Comparison of ENCODE assay signal across 43 cellular contexts in the genomic region with DNA sequence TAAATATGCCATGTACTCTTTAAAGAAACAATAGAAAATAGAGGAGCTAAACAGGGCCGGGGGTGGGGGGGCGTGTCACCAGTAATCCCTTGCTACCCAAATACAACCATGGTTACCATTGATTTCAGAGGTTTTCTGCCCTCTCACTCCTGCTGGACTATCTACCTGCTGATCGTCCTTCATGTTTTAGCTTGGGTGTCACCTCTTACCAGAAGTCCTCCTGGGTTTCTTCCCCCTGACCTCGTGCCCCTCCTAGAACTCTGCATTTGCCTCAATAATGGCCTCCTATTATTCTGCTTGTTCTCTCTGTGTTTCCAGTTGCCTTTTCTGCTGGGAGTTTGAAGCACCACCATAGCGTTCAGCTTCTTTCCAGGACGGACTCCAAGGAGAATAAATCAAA. TPM values are rescaled to one million over a fixed set of nuclear protein-coding genes. Genes with fewer than 3 reads are reported as not detected.
"Had no signal": no experiment of that assay in that cellular context is flagged by ENCODE, and none has a peak within 500 bp of the region (broad histone marks: within the 10 kb centered on the region; RNA-seq: fewer than 3 reads in every experiment).

No MANE protein-coding gene starts in this region.

- H3K27me3 ChIP-seq: ascending aorta, body of pancreas, brain microvascular endothelial cell had no signal

- H3K9me3 ChIP-seq: adrenal gland, ascending aorta, body of pancreas, breast epithelium had no signal

- FAIRE-seq: astrocyte, bronchial epithelial cell had no signal

- ATAC-seq: activated naive CD4-positive, alpha-beta T cell treated with anti-CD3 and anti-CD28 coated beads, Interleukin-2, amount 50 U/mL, for 72 hours; activated naive CD8-positive, alpha-beta T cell treated with anti-CD3 and anti-CD28 coated beads, Interleukin-2, amount 50 U/mL, for 24 hours; activated T-cell treated with anti-CD3 and anti-CD28 coated beads, Interleukin-2, amount 50 U/mL, for 4 hours; activated T-cell treated with anti-CD3 and anti-CD28 coated beads, Interleukin-2, amount 50 U/mL, for 72 hours; activated T-helper 17 cell treated with anti-CD3 and anti-CD28 coated beads, Interleukin-2, amount 50 U/mL, for 72 hours; body of pancreas had no signal

- H3K9me3 Mint-ChIP-seq: activated naive CD4-positive, alpha-beta T cell treated with anti-CD3 and anti-CD28 coated beads for 36 hours; activated naive CD4-positive, alpha-beta T cell treated with anti-CD3 and anti-CD28 coated beads, Interleukin-2, amount 10 ng/mL, durations not matched to agents 7 days and 5 days; activated naive CD4-positive, alpha-beta T cell treated with anti-CD3 and anti-CD28 coated beads, Interleukin-2, amount 50 U/mL, for 24 hours; activated naive CD4-positive, alpha-beta T cell treated with anti-CD3 and anti-CD28 coated beads, Interleukin-2, amount 50 U/mL, for 72 hours; activated naive CD8-positive, alpha-beta T cell treated with anti-CD3 and anti-CD28 coated beads for 36 hours; activated naive CD8-positive, alpha-beta T cell treated with anti-CD3 and anti-CD28 coated beads, Interleukin-2, amount 10 ng/mL, durations not matched to agents 7 days and 5 days; activated naive CD8-positive, alpha-beta T cell treated with anti-CD3 and anti-CD28 coated beads, Interleukin-2, amount 50 U/mL, for 24 hours; activated T-cell treated with anti-CD3 and anti-CD28 coated beads, Interleukin-2, amount 50 U/mL, for 24 hours; activated T-cell treated with anti-CD3 and anti-CD28 coated beads, Interleukin-2, amount 50 U/mL, for 4 hours; activated T-cell treated with anti-CD3 and anti-CD28 coated beads, Interleukin-2, amount 50 U/mL, for 72 hours; activated T-helper 1 cell treated with anti-CD3 and anti-CD28 coated beads, Interleukin-12 subunit alpha, Interleukin-12 subunit beta, Interleukin-2, Interleukin-4 antibody, amounts not matched to agents 30 ng/mL and 10 ng/mL and 1 ng/mL, durations not matched to agents 14 hours and 24 hours and 36 hours; activated T-helper 17 cell treated with anti-CD3 and anti-CD28 coated beads, Interleukin-2, amount 50 U/mL, for 72 hours; activated T-helper 2 cell treated with anti-CD3 and anti-CD28 coated beads, Interferon-gamma antibody, Interleukin-2, Interleukin-4, amounts not matched to agents 10 μg/mL and 5 μg/mL and 100 μg/mL, durations not matched to agents 14 hours and 24 hours and 36 hours; brain; central memory CD8-positive, alpha-beta T cell had no signal

- H3K36me3 Mint-ChIP-seq: activated naive CD4-positive, alpha-beta T cell treated with anti-CD3 and anti-CD28 coated beads, Interleukin-2, amount 10 ng/mL, durations not matched to agents 7 days and 5 days; activated naive CD4-positive, alpha-beta T cell treated with anti-CD3 and anti-CD28 coated beads, Interleukin-2, amount 50 U/mL, for 24 hours; activated naive CD4-positive, alpha-beta T cell treated with anti-CD3 and anti-CD28 coated beads, Interleukin-2, amount 50 U/mL, for 72 hours; activated naive CD8-positive, alpha-beta T cell; activated naive CD8-positive, alpha-beta T cell treated with anti-CD3 and anti-CD28 coated beads for 36 hours; activated naive CD8-positive, alpha-beta T cell treated with anti-CD3 and anti-CD28 coated beads, Interleukin-2, amount 10 ng/mL, durations not matched to agents 7 days and 5 days; brain had no signal

- H3K27ac Mint-ChIP-seq: activated naive CD4-positive, alpha-beta T cell treated with anti-CD3 and anti-CD28 coated beads for 36 hours; activated naive CD4-positive, alpha-beta T cell treated with anti-CD3 and anti-CD28 coated beads, Interleukin-2, amount 10 ng/mL, durations not matched to agents 7 days and 5 days; activated naive CD4-positive, alpha-beta T cell treated with anti-CD3 and anti-CD28 coated beads, Interleukin-2, amount 50 U/mL, for 24 hours; activated naive CD8-positive, alpha-beta T cell; activated naive CD8-positive, alpha-beta T cell treated with anti-CD3 and anti-CD28 coated beads for 36 hours; activated naive CD8-positive, alpha-beta T cell treated with anti-CD3 and anti-CD28 coated beads, Interleukin-2, amount 10 ng/mL, durations not matched to agents 7 days and 5 days; activated naive CD8-positive, alpha-beta T cell treated with anti-CD3 and anti-CD28 coated beads, Interleukin-2, amount 50 U/mL, for 24 hours; activated T-cell treated with anti-CD3 and anti-CD28 coated beads, Interleukin-2, amount 50 U/mL, for 24 hours; activated T-cell treated with anti-CD3 and anti-CD28 coated beads, Interleukin-2, amount 50 U/mL, for 72 hours; activated T-helper 1 cell treated with anti-CD3 and anti-CD28 coated beads, Interleukin-12 subunit alpha, Interleukin-12 subunit beta, Interleukin-2, Interleukin-4 antibody, amounts not matched to agents 30 ng/mL and 10 ng/mL and 1 ng/mL, durations not matched to agents 14 hours and 24 hours and 36 hours; activated T-helper 17 cell treated with anti-CD3 and anti-CD28 coated beads, Interleukin-2, amount 50 U/mL, for 72 hours; activated T-helper 2 cell treated with anti-CD3 and anti-CD28 coated beads, Interferon-gamma antibody, Interleukin-2, Interleukin-4, amounts not matched to agents 10 μg/mL and 5 μg/mL and 100 μg/mL, durations not matched to agents 14 hours and 24 hours and 36 hours had no signal

- H3K4me3 Mint-ChIP-seq: activated naive CD4-positive, alpha-beta T cell treated with anti-CD3 and anti-CD28 coated beads for 36 hours; activated naive CD4-positive, alpha-beta T cell treated with anti-CD3 and anti-CD28 coated beads, Interleukin-2, amount 10 ng/mL, durations not matched to agents 7 days and 5 days; activated naive CD4-positive, alpha-beta T cell treated with anti-CD3 and anti-CD28 coated beads, Interleukin-2, amount 50 U/mL, for 24 hours; activated naive CD8-positive, alpha-beta T cell; activated naive CD8-positive, alpha-beta T cell treated with anti-CD3 and anti-CD28 coated beads for 36 hours; activated naive CD8-positive, alpha-beta T cell treated with anti-CD3 and anti-CD28 coated beads, Interleukin-2, amount 10 ng/mL, durations not matched to agents 7 days and 5 days; activated naive CD8-positive, alpha-beta T cell treated with anti-CD3 and anti-CD28 coated beads, Interleukin-2, amount 50 U/mL, for 24 hours; activated T-cell treated with anti-CD3 and anti-CD28 coated beads, Interleukin-2, amount 50 U/mL, for 24 hours; activated T-cell treated with anti-CD3 and anti-CD28 coated beads, Interleukin-2, amount 50 U/mL, for 4 hours; activated T-cell treated with anti-CD3 and anti-CD28 coated beads, Interleukin-2, amount 50 U/mL, for 72 hours; activated T-helper 1 cell treated with anti-CD3 and anti-CD28 coated beads, Interleukin-12 subunit alpha, Interleukin-12 subunit beta, Interleukin-2, Interleukin-4 antibody, amounts not matched to agents 30 ng/mL and 10 ng/mL and 1 ng/mL, durations not matched to agents 14 hours and 24 hours and 36 hours; activated T-helper 17 cell treated with anti-CD3 and anti-CD28 coated beads, Interleukin-2, amount 50 U/mL, for 72 hours; brain; central memory CD8-positive, alpha-beta T cell had no signal

- H3K36me3 ChIP-seq: adrenal gland, ascending aorta, brain microvascular endothelial cell, breast epithelium, cardiac muscle cell had no signal

- H3K4me3 ChIP-seq: adrenal gland, ascending aorta, body of pancreas, breast epithelium, cardiac muscle cell had no signal

- DNase-seq: activated effector memory CD4-positive, alpha-beta T cell treated with anti-CD3 and anti-CD28 coated beads, Interleukin-2, amount 50 U/mL, for 16 hours; activated effector memory CD4-positive, alpha-beta T cell treated with Interleukin-2 at 50 U/mL for 16 hours; activated gamma-delta T cell; activated gamma-delta T cell treated with Interleukin-2 at 50 U/mL for 16 hours; activated naive CD4-positive, alpha-beta T cell; activated naive CD4-positive, alpha-beta T cell treated with anti-CD3 and anti-CD28 coated beads for 36 hours; activated naive CD4-positive, alpha-beta T cell treated with anti-CD3 and anti-CD28 coated beads, Interleukin-2, amount 10 ng/mL, durations not matched to agents 7 days and 5 days; activated naive CD4-positive, alpha-beta T cell treated with anti-CD3 and anti-CD28 coated beads, Interleukin-2, amount 50 U/mL, for 16 hours; activated naive CD4-positive, alpha-beta T cell treated with Interleukin-2 at 50 U/mL for 16 hours; activated naive CD8-positive, alpha-beta T cell treated with anti-CD3 and anti-CD28 coated beads for 36 hours; activated naive CD8-positive, alpha-beta T cell treated with anti-CD3 and anti-CD28 coated beads, Interleukin-2, amount 10 ng/mL, durations not matched to agents 7 days and 5 days; activated naive CD8-positive, alpha-beta T cell treated with anti-CD3 and anti-CD28 coated beads, Interleukin-2, amount 50 U/mL, for 24 hours; activated T-cell treated with anti-CD3 and anti-CD28 coated beads for 4 hours; activated T-cell treated with anti-CD3 and anti-CD28 coated beads, Interleukin-2, amount 50 U/mL, for 1 hour; activated T-cell treated with anti-CD3 and anti-CD28 coated beads, Interleukin-2, amount 50 U/mL, for 24 hours; activated T-cell treated with anti-CD3 and anti-CD28 coated beads, Interleukin-2, amount 50 U/mL, for 4 hours; activated T-cell treated with anti-CD3 and anti-CD28 coated beads, Interleukin-2, amount 50 U/mL, for 48 hours; activated T-cell treated with anti-CD3 and anti-CD28 coated beads, Interleukin-2, amount 50 U/mL, for 72 hours; adrenal gland; amniotic stem cell; amygdala; anterior cingulate cortex; aorta; body of pancreas; brain microvascular endothelial cell; caudate nucleus; central memory CD4-positive, alpha-beta T cell; cerebellar nuclear complex had no signal

- H3K27ac ChIP-seq: adrenal gland, ascending aorta, body of pancreas, brain microvascular endothelial cell, breast epithelium, cardiac muscle cell had no signal

- H3K27me3 Mint-ChIP-seq: activated naive CD4-positive, alpha-beta T cell treated with anti-CD3 and anti-CD28 coated beads, Interleukin-2, amount 50 U/mL, for 24 hours had no signal

- H3K4me1 ChIP-seq: adrenal gland, ascending aorta, body of pancreas, breast epithelium had no signal

RNA-seq across cellular contexts. Expression of a gene that starts 9.4 kb away (rescaled TPM):
- total RNA-seq: activated naive CD4-positive, alpha-beta T cell treated with anti-CD3 and anti-CD28 coated beads for 36 hours; activated naive CD4-positive, alpha-beta T cell treated with anti-CD3 and anti-CD28 coated beads, Interleukin-2, amount 50 U/mL, for 72 hours; activated naive CD8-positive, alpha-beta T cell treated with anti-CD3 and anti-CD28 coated beads for 36 hours; activated naive CD8-positive, alpha-beta T cell treated with anti-CD3 and anti-CD28 coated beads, Interleukin-2, amount 10 ng/mL, durations not matched to agents 7 days and 5 days; activated T-cell treated with anti-CD3 and anti-CD28 coated beads, Interleukin-2, amount 50 U/mL, for 4 hours; activated T-cell treated with anti-CD3 and anti-CD28 coated beads, Interleukin-2, amount 50 U/mL, for 72 hours; activated T-helper 1 cell treated with anti-CD3 and anti-CD28 coated beads, Interleukin-12 subunit alpha, Interleukin-12 subunit beta, Interleukin-2, Interleukin-4 antibody, amounts not matched to agents 30 ng/mL and 10 ng/mL and 1 ng/mL, durations not matched to agents 14 hours and 24 hours and 36 hours; activated T-helper 17 cell treated with anti-CD3 and anti-CD28 coated beads, Interleukin-2, amount 50 U/mL, for 72 hours; activated T-helper 2 cell treated with anti-CD3 and anti-CD28 coated beads, Interferon-gamma antibody, Interleukin-2, Interleukin-4, amounts not matched to agents 10 μg/mL and 5 μg/mL and 100 μg/mL, durations not matched to agents 14 hours and 24 hours and 36 hours; aorta; ascending aorta; astrocyte; body of pancreas; bronchial epithelial cell; cardiac muscle cell; chondrocyte had no signal
- polyA plus RNA-seq: adipose tissue, aorta, cardiac muscle cell had no signal

RNA-seq across cellular contexts. Expression of a gene that starts 34.5 kb away (rescaled TPM):
- total RNA-seq: astrocyte, bronchial epithelial cell, cardiac muscle cell, chondrocyte had no signal
- polyA plus RNA-seq: cardiac muscle cell had no signal
